ENCODE assay signal across 21 cellular contexts in the genomic region with DNA sequence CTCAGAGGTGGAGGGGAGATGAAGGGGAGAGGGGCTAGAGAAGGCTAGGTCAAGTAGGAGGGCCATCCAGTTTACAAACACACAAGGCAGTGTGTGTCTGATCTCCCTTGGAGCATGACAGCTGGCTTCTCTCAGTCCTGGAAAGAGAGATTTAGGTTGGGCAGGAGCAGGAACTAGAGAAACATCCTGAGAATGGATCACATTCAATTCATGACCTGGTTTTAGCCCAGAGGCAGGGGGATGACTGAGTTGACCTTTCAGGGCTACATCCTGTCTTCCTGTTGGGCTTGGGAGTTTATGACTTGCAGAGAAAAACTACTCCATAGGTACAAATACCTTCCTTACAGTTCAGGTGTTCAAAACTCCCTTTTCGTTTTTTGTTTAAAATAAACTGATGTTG.
DNase-seq lines count a peak whose midpoint lies in the region; ATAC-seq and TF ChIP-seq lines count a peak whose summit lies in the region.
"Had no signal": no experiment of that assay in that cellular context is flagged by ENCODE, and none has a peak within 500 bp of the region (broad histone marks: within the 10 kb centered on the region; RNA-seq: fewer than 3 reads in every experiment).

No MANE protein-coding gene starts in this region.

- H2AFZ ChIP-seq in GM23338, result no peak overlapping the region
- H2AFZ ChIP-seq: GM23248 had no signal

- no peaks in the 10 kb centered on the region for H3K9me2 ChIP-seq in GM23338 (ENCODE audit: insufficient read depth)

- DNase-seq in GM23338 (ENCODE audit: low spot score), result no peak
- no peak for DNase-seq in WTC11 (ENCODE audit: low spot score)
- DNase-seq in endothelial cell (ENCODE audit: low spot score), result peak; percentile 23
- DNase-seq in activated CD8-positive, alpha-beta T cell treated with anti-CD3 and anti-CD28 coated beads for 36 hours, result no peak
- no peak for DNase-seq in hippocampal formation (lab: John Stamatoyannopoulos, UW)
- DNase-seq: ACHN; BE2C; C1 segment of cervical spinal cord; CD4-positive, CD25-positive, alpha-beta regulatory T cell; CD8-positive, alpha-beta memory T cell; COR-L47; DMS 273 treated with DMSO at 0.1 percent for 48 hours; DMS53; DND-41; EL; GDM1; GM23248; H7 had no signal

- no peak overlapping the region for H3K4me3 ChIP-seq in GM23338
- H3K4me3 ChIP-seq: GM23248 had no signal

- peaks cover 7% of the 10 kb centered on the region for H3K9me3 Mint-ChIP-seq in GM23338
- peaks cover 12% of the 10 kb centered on the region for H3K9me3 Mint-ChIP-seq in WTC11
- no peaks in the 10 kb centered on the region for H3K9me3 Mint-ChIP-seq in endothelial cell (ENCODE audit: unreplicated experiment)
- H3K9me3 Mint-ChIP-seq in activated CD8-positive, alpha-beta T cell treated with anti-CD3 and anti-CD28 coated beads for 36 hours, result no peaks in the 10 kb centered on the region

- CTCF ChIA-PET in WTC11 (lab: Charles Lee), result interaction anchor here (1.2 kb wide), 1 partner anchor 30 kb away, joined by 6 read pairs; no protein-coding TSS in a partner anchor
- CTCF ChIA-PET in activated CD8-positive, alpha-beta T cell treated with anti-CD3 and anti-CD28 coated beads for 36 hours (lab: Charles Lee), result no interaction called here

- H3K4me2 ChIP-seq in GM23338, result no peak overlapping the region
- H3K4me2 ChIP-seq: KMS-11 had no signal

- H3K27me3 ChIP-seq in GM23338 (ENCODE audit: insufficient read depth), result no peaks in the 10 kb centered on the region
- H3K27me3 ChIP-seq: BE2C had no signal

- H4K20me1 ChIP-seq in GM23338 (replicated peaks; ENCODE audit: insufficient read depth), result no peaks in the 10 kb centered on the region; the same call in 1 of the 2 replicates

- H3K4me3 Mint-ChIP-seq in GM23338 (no peak overlapping the region), WTC11 (no peak overlapping the region), endothelial cell (ENCODE audit: unreplicated experiment) (no peak overlapping the region)
- no peak overlapping the region for H3K4me3 Mint-ChIP-seq in activated CD8-positive, alpha-beta T cell treated with anti-CD3 and anti-CD28 coated beads for 36 hours
- H3K4me3 Mint-ChIP-seq: CD4-positive, CD25-positive, alpha-beta regulatory T cell; CD8-positive, alpha-beta memory T cell had no signal

- peaks cover 33% of the 10 kb centered on the region for H3K4me1 ChIP-seq in GM23338 (ENCODE audit: insufficient read depth)
- H3K4me1 ChIP-seq: BE2C had no signal

- H3K36me3 ChIP-seq in GM23338 (ENCODE audit: insufficient read depth), result no peaks in the 10 kb centered on the region
- H3K36me3 ChIP-seq: BE2C had no signal

- no peaks in the 10 kb centered on the region for H3F3A ChIP-seq in GM23338 (replicated peaks; ENCODE audit: low read depth)

- H3K27me3 Mint-ChIP-seq in GM23338 (ENCODE audit: insufficient read depth, low read depth, poor library complexity) (peaks cover 2% of the 10 kb centered on the region), WTC11 (ENCODE audit: low read depth) (peaks cover 2% of the 10 kb centered on the region; the same call in 1 of the 2 replicates), endothelial cell (ENCODE audit: unreplicated experiment) (peaks cover 5% of the 10 kb centered on the region)
- peaks cover 24% of the 10 kb centered on the region for H3K27me3 Mint-ChIP-seq in activated CD8-positive, alpha-beta T cell treated with anti-CD3 and anti-CD28 coated beads for 36 hours

- intact Hi-C loops in activated CD8-positive, alpha-beta T cell treated with anti-CD3 and anti-CD28 coated beads for 36 hours (cut with micrococcal nuclease), result no loop called here

- H3K79me2 ChIP-seq in GM23338 (replicated peaks; ENCODE audit: insufficient read depth), result no peaks in the 10 kb centered on the region

- H3K27ac Mint-ChIP-seq in GM23338 (0 out of 2 replicates have a peak overlapping the region, but pooled peaks have one; percentile 12), WTC11 (no peak overlapping the region), endothelial cell (ENCODE audit: unreplicated experiment) (peak overlapping the region; percentile 91)
- H3K27ac Mint-ChIP-seq in activated CD8-positive, alpha-beta T cell treated with anti-CD3 and anti-CD28 coated beads for 36 hours, result no peak overlapping the region
- H3K27ac Mint-ChIP-seq: CD4-positive, CD25-positive, alpha-beta regulatory T cell; CD8-positive, alpha-beta memory T cell had no signal

- H3K4me1 Mint-ChIP-seq in GM23338, result peaks cover 33% of the 10 kb centered on the region
- H3K4me1 Mint-ChIP-seq in WTC11, result peaks cover 43% of the 10 kb centered on the region
- peaks cover 35% of the 10 kb centered on the region for H3K4me1 Mint-ChIP-seq in endothelial cell (ENCODE audit: unreplicated experiment)
- H3K4me1 Mint-ChIP-seq in activated CD8-positive, alpha-beta T cell treated with anti-CD3 and anti-CD28 coated beads for 36 hours (ENCODE audit: low read depth), result no peaks in the 10 kb centered on the region
- H3K4me1 Mint-ChIP-seq: CD4-positive, CD25-positive, alpha-beta regulatory T cell; CD8-positive, alpha-beta memory T cell had no signal

- POLR2A ChIA-PET in WTC11 (lab: Charles Lee), result no interaction called here
- POLR2A ChIA-PET in activated CD8-positive, alpha-beta T cell treated with anti-CD3 and anti-CD28 coated beads for 36 hours (lab: Charles Lee), result no interaction called here

- peaks cover 7% of the 10 kb centered on the region; the same call in 2 of the 3 replicates for H3K36me3 Mint-ChIP-seq in GM23338 (ENCODE audit: low read depth)
- H3K36me3 Mint-ChIP-seq in WTC11, result peaks cover 13% of the 10 kb centered on the region
- H3K36me3 Mint-ChIP-seq in endothelial cell (ENCODE audit: low read depth, unreplicated experiment), result peaks cover 4% of the 10 kb centered on the region
- no peaks in the 10 kb centered on the region for H3K36me3 Mint-ChIP-seq in activated CD8-positive, alpha-beta T cell treated with anti-CD3 and anti-CD28 coated beads for 36 hours (ENCODE audit: low read depth)
- H3K36me3 Mint-ChIP-seq: CD4-positive, CD25-positive, alpha-beta regulatory T cell; CD8-positive, alpha-beta memory T cell had no signal

- ATAC-seq in GM23338 (no peak), WTC11 (no peak), HG03378 (IDR thresholded peaks at IDR 0.05; ENCODE audit: unreplicated experiment) (no peak), GM18498 (IDR thresholded peaks at IDR 0.05; ENCODE audit: unreplicated experiment) (no peak)
- no peak for ATAC-seq in activated CD8-positive, alpha-beta T cell treated with anti-CD3 and anti-CD28 coated beads for 36 hours

- TF ChIP-seq CTCF in GM23338 (conservative IDR thresholded peaks at IDR 0.05; ENCODE audit: low read depth in 2 of 2), result no peak
- no peak for TF ChIP-seq CTCF in WTC11 (IDR thresholded peaks at IDR 0.05)
- TF ChIP-seq CTCF in endothelial cell (IDR thresholded peaks at IDR 0.05; ENCODE audit: unreplicated experiment), result no peak
- no peak for TF ChIP-seq CTCF in activated CD8-positive, alpha-beta T cell treated with anti-CD3 and anti-CD28 coated beads for 36 hours (IDR thresholded peaks at IDR 0.05)

- no peak overlapping the region for H3K27ac ChIP-seq in GM23338 (ENCODE audit: low read depth)
- H3K27ac ChIP-seq: GM23248, KMS-11 had no signal

TF ChIP-seq in GM23338, 12 proteins besides CTCF, POLR2A, EP300 and RAD21 (continues in another document):
- TF ChIP-seq EZH2phosphoT487 (IDR thresholded peaks at IDR 0.05; ENCODE audit: unreplicated experiment), result no peak

TF ChIP-seq in WTC11, 78 proteins besides CTCF, POLR2A, EP300 and RAD21:
- no peak for TF ChIP-seq GABPB1 (CRISPR knock-in tag; IDR thresholded peaks at IDR 0.05)
- TF ChIP-seq NR2C2 (CRISPR knock-in tag; IDR thresholded peaks at IDR 0.05), result no peak
- TF ChIP-seq, protein P1, sequence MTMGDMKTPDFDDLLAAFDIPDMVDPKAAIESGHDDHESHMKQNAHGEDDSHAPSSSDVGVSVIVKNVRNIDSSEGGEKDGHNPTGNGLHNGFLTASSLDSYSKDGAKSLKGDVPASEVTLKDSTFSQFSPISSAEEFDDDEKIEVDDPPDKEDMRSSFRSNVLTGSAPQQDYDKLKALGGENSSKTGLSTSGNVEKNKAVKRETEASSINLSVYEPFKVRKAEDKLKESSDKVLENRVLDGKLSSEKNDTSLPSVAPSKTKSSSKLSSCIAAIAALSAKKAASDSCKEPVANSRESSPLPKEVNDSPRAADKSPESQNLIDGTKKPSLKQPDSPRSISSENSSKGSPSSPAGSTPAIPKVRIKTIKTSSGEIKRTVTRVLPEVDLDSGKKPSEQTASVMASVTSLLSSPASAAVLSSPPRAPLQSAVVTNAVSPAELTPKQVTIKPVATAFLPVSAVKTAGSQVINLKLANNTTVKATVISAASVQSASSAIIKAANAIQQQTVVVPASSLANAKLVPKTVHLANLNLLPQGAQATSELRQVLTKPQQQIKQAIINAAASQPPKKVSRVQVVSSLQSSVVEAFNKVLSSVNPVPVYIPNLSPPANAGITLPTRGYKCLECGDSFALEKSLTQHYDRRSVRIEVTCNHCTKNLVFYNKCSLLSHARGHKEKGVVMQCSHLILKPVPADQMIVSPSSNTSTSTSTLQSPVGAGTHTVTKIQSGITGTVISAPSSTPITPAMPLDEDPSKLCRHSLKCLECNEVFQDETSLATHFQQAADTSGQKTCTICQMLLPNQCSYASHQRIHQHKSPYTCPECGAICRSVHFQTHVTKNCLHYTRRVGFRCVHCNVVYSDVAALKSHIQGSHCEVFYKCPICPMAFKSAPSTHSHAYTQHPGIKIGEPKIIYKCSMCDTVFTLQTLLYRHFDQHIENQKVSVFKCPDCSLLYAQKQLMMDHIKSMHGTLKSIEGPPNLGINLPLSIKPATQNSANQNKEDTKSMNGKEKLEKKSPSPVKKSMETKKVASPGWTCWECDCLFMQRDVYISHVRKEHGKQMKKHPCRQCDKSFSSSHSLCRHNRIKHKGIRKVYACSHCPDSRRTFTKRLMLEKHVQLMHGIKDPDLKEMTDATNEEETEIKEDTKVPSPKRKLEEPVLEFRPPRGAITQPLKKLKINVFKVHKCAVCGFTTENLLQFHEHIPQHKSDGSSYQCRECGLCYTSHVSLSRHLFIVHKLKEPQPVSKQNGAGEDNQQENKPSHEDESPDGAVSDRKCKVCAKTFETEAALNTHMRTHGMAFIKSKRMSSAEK (CRISPR knock-in tag; IDR thresholded peaks at IDR 0.05; ENCODE audit: borderline replicate concordance), result peak; percentile 79; the same call in 1 of the 2 replicates
- TF ChIP-seq EMX1 (CRISPR knock-in tag; IDR thresholded peaks at IDR 0.05), result no peak

Comparison
In these comparisons a context has a peak if more than half of its experiments do, and no peak if none do; other contexts are left out.
1. H3K27ac Mint-ChIP-seq: peak in GM23338 (single experiment) and endothelial cell (single experiment); none in WTC11 (single experiment) and activated CD8-positive, alpha-beta T cell treated with anti-CD3 and anti-CD28 coated beads for 36 hours (single experiment).